9 cellular contexts compared by ENCODE assay signal in the genomic region with DNA sequence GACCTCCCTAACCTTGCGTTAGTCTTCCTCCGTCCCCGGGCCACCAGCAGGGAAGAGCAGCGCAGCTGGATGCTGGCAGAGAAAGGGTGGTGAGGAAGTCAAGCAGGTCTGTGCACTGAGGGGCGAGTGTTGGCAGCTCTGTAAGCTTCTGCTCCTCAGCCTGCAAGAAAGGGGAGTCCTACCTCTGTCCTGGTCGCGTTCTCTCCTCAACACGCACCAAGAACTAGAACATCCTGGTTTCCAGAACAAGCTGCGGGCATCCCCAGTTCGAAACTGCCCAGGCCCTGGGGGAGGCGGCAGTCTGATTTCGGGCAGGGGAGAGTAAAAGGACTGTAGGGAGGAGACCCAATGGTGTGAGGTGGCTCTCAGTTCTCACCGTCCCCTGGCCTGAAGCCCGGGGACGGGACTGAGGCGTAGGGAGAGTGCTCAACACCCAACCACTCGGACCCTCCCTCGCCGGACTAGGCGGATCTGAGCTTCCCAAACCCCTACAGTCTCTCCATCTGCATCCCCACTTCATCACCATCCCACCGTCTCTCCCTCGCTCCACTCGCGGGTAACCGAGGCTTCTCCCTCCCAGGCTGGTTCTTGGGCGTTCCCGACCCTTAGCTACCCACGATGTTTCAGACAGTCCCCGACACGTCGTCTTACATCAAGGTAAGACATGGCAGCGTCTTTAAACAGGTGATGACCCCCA. TPM values are rescaled to one million over a fixed set of nuclear protein-coding genes. Genes with fewer than 3 reads are reported as not detected.
A peak's percentile ranks its signal among the peaks of the same experiment; 100 is the strongest.
DNase-seq lines count a peak whose midpoint lies in the region; ATAC-seq, FAIRE-seq and TF ChIP-seq lines count a peak whose summit lies in the region.
"Had no signal": no experiment of that assay in that cellular context is flagged by ENCODE, and none has a peak within 500 bp of the region (broad histone marks: within the 10 kb centered on the region; RNA-seq: fewer than 3 reads in every experiment).

No MANE protein-coding gene starts in this region.

- H3K36me3 ChIP-seq in left ventricle myocardium inferior (no peaks in the 10 kb centered on the region), kidney (ENCODE audit: control insufficient read depth in 1 of 2, insufficient read depth in 2 of 2, low read length in 2 of 2) (no peaks in the 10 kb centered on the region), upper lobe of left lung (no peaks in the 10 kb centered on the region)

- no peak for TF ChIP-seq EP300 in upper lobe of left lung (IDR thresholded peaks at IDR 0.05)

- ATAC-seq in WTC11 (peak; percentile 48), upper lobe of left lung (ENCODE audit: low FRiP score in 2 of 2) (peak; percentile 24 to 34), GM21576 (IDR thresholded peaks at IDR 0.05; ENCODE audit: unreplicated experiment) (no peak)

- H3K9me3 Mint-ChIP-seq in WTC11: no peaks in the 10 kb centered on the region

- no peak for TF ChIP-seq POLR2A in upper lobe of left lung (IDR thresholded peaks at IDR 0.05)
- no peak for TF ChIP-seq POLR2A in lower leg skin (IDR thresholded peaks at IDR 0.05)

- H3K27ac Mint-ChIP-seq in WTC11: no peak overlapping the region

- H3K27ac ChIP-seq in left ventricle myocardium inferior (replicated peaks): no peak overlapping the region
- H3K27ac ChIP-seq in kidney (ENCODE audit: low read depth in 2 of 2, low read length in 2 of 2): no peak overlapping the region
- H3K27ac ChIP-seq in upper lobe of left lung: no peak overlapping the region

- WGBS in upper lobe of left lung, 2 donors: 39 to 49% methylated on average over 27 to 32 of the region's 32 CpGs
- 20 to 33% methylated on average over 32 of the region's 32 CpGs for WGBS in lower leg skin, 2 donors

- H3K4me1 Mint-ChIP-seq in WTC11: peaks cover 66% of the 10 kb centered on the region

- CTCF ChIA-PET in WTC11 (lab: Charles Lee): interaction anchor here (0.6 to 5.1 kb wide), 18 partner anchors 20 to 648 kb away, joined by 3 to 35 read pairs (median 4); no protein-coding TSS in a partner anchor

- TF ChIP-seq CTCF in left ventricle myocardium inferior (IDR thresholded peaks at IDR 0.05; ENCODE audit: borderline replicate concordance) (no peak), WTC11 (IDR thresholded peaks at IDR 0.05) (no peak), kidney (IDR thresholded peaks at IDR 0.05; ENCODE audit: borderline replicate concordance, extremely low read depth, insufficient read depth) (no peak), upper lobe of left lung (IDR thresholded peaks at IDR 0.05) (no peak), lower leg skin (IDR thresholded peaks at IDR 0.05) (no peak)

- DNase-seq in left ventricle myocardium inferior (no peak), cardiac septum (ENCODE audit: low spot score) (no peak), WTC11 (ENCODE audit: low spot score) (peak; percentile 58), kidney (peak; percentile 52), upper lobe of left lung (no peak), lower leg skin (ENCODE audit: low spot score in 2 of 2) (no peak), SW 1271 (lab: John Stamatoyannopoulos, UW) (no peak)

- H3K4me1 ChIP-seq in left ventricle myocardium inferior (peaks cover 61% of the 10 kb centered on the region), kidney (ENCODE audit: control insufficient read depth in 1 of 2, insufficient read depth in 1 of 2, low read depth in 1 of 2, low read length in 2 of 2) (peaks cover under 1 to 9% of the 10 kb centered on the region in 2 donors), upper lobe of left lung (peaks cover 31 to 42% (median 34%) of the 10 kb centered on the region in 4 donors)

- intact Hi-C loops in left ventricle myocardium inferior (cut with micrococcal nuclease) (no loop called here), cardiac septum (cut with DNase I) (loop anchor here (5.0 kb wide), 1 partner anchor 39 kb away; no protein-coding TSS in a partner anchor), kidney (cut with DNase I) (no loop called here), lower leg skin (cut with DNase I; ENCODE audit: low total_unique reads) (loop anchor here (5.0 kb wide), 1 partner anchor 91 kb away; no protein-coding TSS in a partner anchor)

- FAIRE-seq in kidney (lab: Jason Lieb, UNC): no peak
- FAIRE-seq: small intestine had no signal

- H3K36me3 Mint-ChIP-seq in WTC11: no peaks in the 10 kb centered on the region

- POLR2A ChIA-PET in WTC11 (lab: Charles Lee): interaction anchor here (0.6 to 1.4 kb wide), 5 partner anchors 9 to 1637 kb away, joined by 3 to 5 read pairs (median 5); no protein-coding TSS in a partner anchor

- H3K9me3 ChIP-seq in left ventricle myocardium inferior (replicated peaks): no peaks in the 10 kb centered on the region
- H3K9me3 ChIP-seq in kidney (ENCODE audit: control insufficient read depth in 1 of 2, low read length in 2 of 2): no peaks in the 10 kb centered on the region
- no peaks in the 10 kb centered on the region for H3K9me3 ChIP-seq in upper lobe of left lung

- H3K27me3 ChIP-seq in left ventricle myocardium inferior (ENCODE audit: low read depth): peaks cover 88% of the 10 kb centered on the region
- peaks cover 0 to 27% (median 8%) of the 10 kb centered on the region in 4 donors for H3K27me3 ChIP-seq in upper lobe of left lung

- H3K27me3 Mint-ChIP-seq in WTC11 (ENCODE audit: low read depth): peaks cover 100% of the 10 kb centered on the region

- peak overlapping the region; percentile 77 for H3K4me3 Mint-ChIP-seq in WTC11

- H3K9ac ChIP-seq in kidney (ENCODE audit: low read length in 2 of 2): no peak overlapping the region

- H3K4me3 ChIP-seq in left ventricle myocardium inferior (peak overlapping the region; percentile 64), kidney (ENCODE audit: low read length in 2 of 2) (no peak overlapping the region), upper lobe of left lung (peak overlapping the region in 2 of 4 donors; percentile 44 to 45), lower leg skin (ENCODE audit: low read depth, poor library complexity, severe bottlenecking) (no peak overlapping the region)

TF ChIP-seq in WTC11, 78 proteins besides CTCF, POLR2A, EP300 and RAD21:
- TF ChIP-seq JUN (CRISPR knock-in tag; IDR thresholded peaks at IDR 0.05) (peak; percentile 33; the same call in 1 of the 2 replicates), TEAD4 (CRISPR knock-in tag; IDR thresholded peaks at IDR 0.05) (0 out of 2 replicates have a peak, but pooled peaks have one; percentile 14), ZNF317 (CRISPR knock-in tag; IDR thresholded peaks at IDR 0.05; ENCODE audit: borderline replicate concordance, low read depth) (no peak)
TF ChIP-seq in WTC11: peak in this region for 2.

RNA-seq across cellular contexts. Expression of gene FLI1, which starts 7.7 kb away (rescaled TPM):
- total RNA-seq in left ventricle myocardium inferior (16.4 TPM), cardiac septum (18.9 TPM), WTC11 (2021) (0.39 to 0.63 TPM (median 0.44 TPM) in 3 replicates), kidney (28.2 TPM), upper lobe of left lung (10 to 100 TPM; 36.3 to 80.1 (median 54.4) TPM), lower leg skin (10 to 100 TPM in 1 of 4 donors, 1 to 10 TPM in 3; 3.8 to 16.5 (median 6.8) TPM)
- 5.7 TPM for polyA plus RNA-seq in kidney (ENCODE audit: insufficient read depth, low read depth, low replicate concordance)

Comparison
In these comparisons a context has a peak if more than half of its experiments do, and no peak if none do; other contexts are left out.
1. intact Hi-C loops: an anchor here in cardiac septum (5.0 kb wide) and lower leg skin (5.0 kb wide); none called in left ventricle myocardium inferior and kidney.
2. DNase-seq: peak in WTC11 (single experiment) and kidney (single experiment); none in left ventricle myocardium inferior (single experiment), cardiac septum (single experiment), upper lobe of left lung (0 of 2), lower leg skin (0 of 2) and SW 1271 (0 of 2).